Comparison of ENCODE assay signal across 32 cellular contexts in genomic region chr9:3852545-3852944, GRCh38.
"Had no signal": no experiment of that assay in that cellular context is flagged by ENCODE, and none has a peak within 500 bp of the region (broad histone marks: within the 10 kb centered on the region; RNA-seq: fewer than 3 reads in every experiment).

No MANE protein-coding gene starts in this region.

- FAIRE-seq: astrocyte had no signal

- H3K27ac ChIP-seq: body of pancreas, brain microvascular endothelial cell, breast epithelium, WERI-Rb-1 had no signal

- H3K27me3 ChIP-seq: body of pancreas, brain microvascular endothelial cell, breast epithelium had no signal

- ATAC-seq: activated CD4-positive, alpha-beta T cell treated with anti-CD3 and anti-CD28 coated beads for 36 hours; activated CD4-positive, CD25-positive, alpha-beta regulatory T cell treated with anti-CD3 and anti-CD28 coated beads, Interleukin-2, amount 50 U/mL, for 24 hours; activated CD8-positive, alpha-beta memory T cell treated with anti-CD3 and anti-CD28 coated beads, Interleukin-2, amount 10 ng/mL, durations not matched to agents 7 days and 5 days; activated CD8-positive, alpha-beta T cell treated with anti-CD3 and anti-CD28 coated beads, Interleukin-2, amount 10 ng/mL, durations not matched to agents 7 days and 5 days; activated naive CD8-positive, alpha-beta T cell treated with anti-CD3 and anti-CD28 coated beads, Interleukin-2, amount 50 U/mL, for 24 hours; body of pancreas; WTC11 had no signal

- H3K36me3 ChIP-seq: breast epithelium, WERI-Rb-1 had no signal

- H3K9me3 ChIP-seq: body of pancreas, breast epithelium had no signal

- H3K4me1 ChIP-seq: body of pancreas, breast epithelium had no signal

- H3K4me3 ChIP-seq: body of pancreas, breast epithelium had no signal

- DNase-seq: activated CD4-positive, alpha-beta memory T cell treated with anti-CD3 and anti-CD28 coated beads, Interleukin-2, amount 10 ng/mL, durations not matched to agents 7 days and 5 days; activated CD4-positive, alpha-beta T cell treated with anti-CD3 and anti-CD28 coated beads for 1 hour; activated CD4-positive, alpha-beta T cell treated with anti-CD3 and anti-CD28 coated beads for 36 hours; activated CD4-positive, alpha-beta T cell treated with anti-CD3 and anti-CD28 coated beads for 48 hours; activated CD4-positive, alpha-beta T cell treated with anti-CD3 and anti-CD28 coated beads, Interleukin-2, amount 10 ng/mL, durations not matched to agents 7 days and 5 days; activated CD4-positive, alpha-beta T cell treated with anti-CD3 and anti-CD28 coated beads, Interleukin-2, amount 50 U/mL, for 48 hours; activated CD4-positive, CD25-positive, alpha-beta regulatory T cell; activated CD8-positive, alpha-beta memory T cell treated with anti-CD3 and anti-CD28 coated beads for 24 hours; activated CD8-positive, alpha-beta memory T cell treated with anti-CD3 and anti-CD28 coated beads, Interleukin-2, amount 10 ng/mL, durations not matched to agents 7 days and 5 days; activated CD8-positive, alpha-beta memory T cell treated with anti-CD3 and anti-CD28 coated beads, Interleukin-2, amount 50 U/mL, for 48 hours; activated CD8-positive, alpha-beta T cell treated with anti-CD3 and anti-CD28 coated beads, Interleukin-2, amount 10 ng/mL, durations not matched to agents 7 days and 5 days; activated effector memory CD4-positive, alpha-beta T cell treated with Interleukin-2 at 50 U/mL for 16 hours; activated gamma-delta T cell; activated naive CD4-positive, alpha-beta T cell treated with anti-CD3 and anti-CD28 coated beads, Interleukin-2, amount 10 ng/mL, durations not matched to agents 7 days and 5 days; activated naive CD4-positive, alpha-beta T cell treated with Interleukin-2 at 50 U/mL for 16 hours; activated naive CD8-positive, alpha-beta T cell treated with anti-CD3 and anti-CD28 coated beads, Interleukin-2, amount 10 ng/mL, durations not matched to agents 7 days and 5 days; activated naive CD8-positive, alpha-beta T cell treated with anti-CD3 and anti-CD28 coated beads, Interleukin-2, amount 50 U/mL, for 24 hours; activated T-cell treated with anti-CD3 and anti-CD28 coated beads, Interleukin-2, amount 50 U/mL, for 24 hours; activated T-cell treated with anti-CD3 and anti-CD28 coated beads, Interleukin-2, amount 50 U/mL, for 48 hours; amygdala; anterior cingulate cortex; body of pancreas; brain microvascular endothelial cell; central memory CD4-positive, alpha-beta T cell; T-helper 1 cell; T-helper 2 cell; T-helper 9 cell; WERI-Rb-1 had no signal
